ENCODE assay signal across 8 cellular contexts in genomic region chr12:64672925-64673409, GRCh38.
DNase-seq lines count a peak whose midpoint lies in the region; ATAC-seq and TF ChIP-seq lines count a peak whose summit lies in the region.

No MANE protein-coding gene starts in this region.

- H4K20me1 ChIP-seq in DOHH2 (ENCODE audit: control insufficient read depth, insufficient read depth, low read depth, low read length), result peaks cover 28% of the 10 kb centered on the region

- peak overlapping the region; percentile 19; the same call in 1 of the 2 replicates for H3K27ac ChIP-seq in DOHH2 (ENCODE audit: low read depth, low read length)
- H3K27ac ChIP-seq in cardiac muscle cell, result peak overlapping the region; percentile 77
- H3K27ac ChIP-seq in suprapubic skin, result peak overlapping the region; percentile 5

- POLR2A ChIA-PET in activated B cell treated with CpG ODN at 0.5 μM for 24 hours (lab: Charles Lee), result interaction anchor here (0.5 to 1.4 kb wide), 2 partner anchors 53 to 62 kb away, joined by 3 to 4 read pairs; no protein-coding TSS in a partner anchor

- 28% methylated on average over 8 of the region's 8 CpGs for WGBS in suprapubic skin

- intact Hi-C loops in activated B cell treated with CpG ODN at 0.5 μM for 24 hours (cut with micrococcal nuclease), result no loop called here

- TF ChIP-seq CTCF in DOHH2 (IDR thresholded peaks at IDR 0.05; ENCODE audit: low read depth, low read length, poor library complexity, severe bottlenecking) (no peak), activated B cell treated with CpG ODN at 0.5 μM for 24 hours (IDR thresholded peaks at IDR 0.05) (no peak), cardiac muscle cell (IDR thresholded peaks at IDR 0.05; ENCODE audit: low read depth, low read length) (no peak), suprapubic skin (IDR thresholded peaks at IDR 0.05) (no peak)

- peaks cover 12% of the 10 kb centered on the region for H3F3A ChIP-seq in DOHH2 (ENCODE audit: control insufficient read depth, insufficient read depth)

- H3K27ac Mint-ChIP-seq in activated B cell treated with CpG ODN at 0.5 μM for 24 hours, result peak overlapping the region; percentile 71

- DNase-seq in NCI-H2029 treated with DMSO at 0.1 percent for 48 hours (lab: John Stamatoyannopoulos, UW) (peak; percentile 86), activated B cell treated with CpG ODN at 0.5 μM for 24 hours (no peak), cardiac muscle cell (ENCODE audit: low read depth in 1 of 2, low spot score in 1 of 2) (peak in 1 of 2 donors; percentile 68), suprapubic skin (ENCODE audit: low spot score in 2 of 2) (no peak), 8988T (no peak), amniotic stem cell (lab: John Stamatoyannopoulos, UW) (no peak), GDM1 (lab: John Stamatoyannopoulos, UW) (no peak)

- peaks cover 93% of the 10 kb centered on the region for H3K79me2 ChIP-seq in DOHH2 (ENCODE audit: control insufficient read depth, low read length)

- no peak for ATAC-seq in activated B cell treated with CpG ODN at 0.5 μM for 24 hours (ENCODE audit: low read depth)

- TF ChIP-seq EP300 in suprapubic skin (IDR thresholded peaks at IDR 0.05), result no peak

- peaks cover 96% of the 10 kb centered on the region for H3K4me1 Mint-ChIP-seq in activated B cell treated with CpG ODN at 0.5 μM for 24 hours

- peak overlapping the region; percentile 49 for H3K4me2 ChIP-seq in DOHH2 (ENCODE audit: low read length)

- peaks cover 16% of the 10 kb centered on the region for H3K36me3 ChIP-seq in DOHH2 (ENCODE audit: control insufficient read depth, low read length)
- H3K36me3 ChIP-seq in cardiac muscle cell, result no peaks in the 10 kb centered on the region
- H3K36me3 ChIP-seq in suprapubic skin, result no peaks in the 10 kb centered on the region

- no peak for TF ChIP-seq POLR2A in suprapubic skin (IDR thresholded peaks at IDR 0.05)

- no peaks in the 10 kb centered on the region for H3K9me2 ChIP-seq in DOHH2 (replicated peaks; ENCODE audit: control insufficient read depth, low read length)

- peak overlapping the region; percentile 48 for H3K4me3 Mint-ChIP-seq in activated B cell treated with CpG ODN at 0.5 μM for 24 hours

- H3K36me3 Mint-ChIP-seq in activated B cell treated with CpG ODN at 0.5 μM for 24 hours (ENCODE audit: low read depth), result peaks cover 11% of the 10 kb centered on the region

- H3K9me3 ChIP-seq in DOHH2 (ENCODE audit: control insufficient read depth, insufficient read depth, low read length) (no peaks in the 10 kb centered on the region), cardiac muscle cell (ENCODE audit: low read depth) (no peaks in the 10 kb centered on the region), suprapubic skin (no peaks in the 10 kb centered on the region)

- CTCF ChIA-PET in activated B cell treated with CpG ODN at 0.5 μM for 24 hours (lab: Charles Lee), result no interaction called here

- H3K27me3 Mint-ChIP-seq in activated B cell treated with CpG ODN at 0.5 μM for 24 hours, result no peaks in the 10 kb centered on the region

- H3K4me1 ChIP-seq in DOHH2 (ENCODE audit: control insufficient read depth, low read length) (peaks cover 90% of the 10 kb centered on the region), cardiac muscle cell (ENCODE audit: low read depth) (peaks cover 56% of the 10 kb centered on the region), suprapubic skin (peaks cover 63% of the 10 kb centered on the region)

- H3K4me3 ChIP-seq in DOHH2 (ENCODE audit: low read length) (peak overlapping the region; percentile 24), cardiac muscle cell (no peak overlapping the region), suprapubic skin (no peak overlapping the region)

- H3K27me3 ChIP-seq in DOHH2 (ENCODE audit: control insufficient read depth, low read length), result no peaks in the 10 kb centered on the region
- no peaks in the 10 kb centered on the region for H3K27me3 ChIP-seq in cardiac muscle cell
- H3K27me3 ChIP-seq in suprapubic skin, result no peaks in the 10 kb centered on the region

- H3K9me3 Mint-ChIP-seq in activated B cell treated with CpG ODN at 0.5 μM for 24 hours, result no peaks in the 10 kb centered on the region

Comparison
In these comparisons a context has a peak if more than half of its experiments do, and no peak if none do; other contexts are left out.
1. H3K27ac ChIP-seq: peak in every context shown above with its lines; median percentile 77 in cardiac muscle cell; 19 in DOHH2; 5 in suprapubic skin.